ENCODE assay signal across 10 cellular contexts in genomic region chr12:8493084-8493483, GRCh38. TPM values are rescaled to one million over a fixed set of nuclear protein-coding genes. Genes with fewer than 3 reads are reported as not detected.
A peak's percentile ranks its signal among the peaks of the same experiment; 100 is the strongest.
DNase-seq lines count a peak whose midpoint lies in the region; ATAC-seq, FAIRE-seq and TF ChIP-seq lines count a peak whose summit lies in the region.
"Had no signal": no experiment of that assay in that cellular context is flagged by ENCODE, and none has a peak within 500 bp of the region (broad histone marks: within the 10 kb centered on the region; RNA-seq: fewer than 3 reads in every experiment).

No MANE protein-coding gene starts in this region.

- peaks cover 10% of the 10 kb centered on the region for H3K4me1 ChIP-seq in CD8-positive, alpha-beta T cell (ENCODE audit: insufficient read depth, low read length)

- CTCF ChIA-PET in CD8-positive, alpha-beta T cell (lab: Charles Lee) = interaction anchor here (1.5 kb wide), 1 partner anchor 51 kb away, joined by 5 read pairs; no protein-coding TSS in a partner anchor
- CTCF ChIA-PET in activated CD8-positive, alpha-beta T cell treated with anti-CD3 and anti-CD28 coated beads for 36 hours (lab: Charles Lee) = interaction anchor here (1.6 to 5.3 kb wide), 2 partner anchors 10 to 51 kb away, joined by 5 to 22 read pairs; no protein-coding TSS in a partner anchor

- H3K27ac ChIP-seq in CD8-positive, alpha-beta T cell (ENCODE audit: low read depth, low read length) = no peak overlapping the region

- H3K27me3 ChIP-seq in CD8-positive, alpha-beta T cell (ENCODE audit: insufficient read depth, low read length) = no peaks in the 10 kb centered on the region

- no peak overlapping the region for H3K4me3 ChIP-seq in CD8-positive, alpha-beta T cell (ENCODE audit: low read depth, low read length)

- no peaks in the 10 kb centered on the region for H3K36me3 ChIP-seq in CD8-positive, alpha-beta T cell (ENCODE audit: insufficient read depth, low read length)

- no peaks in the 10 kb centered on the region for H3K36me3 Mint-ChIP-seq in CD8-positive, alpha-beta T cell
- H3K36me3 Mint-ChIP-seq in activated CD8-positive, alpha-beta T cell treated with anti-CD3 and anti-CD28 coated beads for 36 hours (ENCODE audit: low read depth) = peaks cover 2% of the 10 kb centered on the region

- FAIRE-seq in RCC 7860 (lab: Jason Lieb, UNC) = no peak

- intact Hi-C loops in CD8-positive, alpha-beta T cell (cut with DNase I, micrococcal nuclease) = no loop called here
- intact Hi-C loops in activated CD8-positive, alpha-beta T cell treated with anti-CD3 and anti-CD28 coated beads for 36 hours (cut with micrococcal nuclease) = loop anchor here (2.0 kb wide), 1 partner anchor 156 kb away; no protein-coding TSS in a partner anchor

- H3K4me1 Mint-ChIP-seq in CD8-positive, alpha-beta T cell (ENCODE audit: low read depth) = peaks cover 16% of the 10 kb centered on the region
- H3K4me1 Mint-ChIP-seq in activated CD8-positive, alpha-beta T cell treated with anti-CD3 and anti-CD28 coated beads for 36 hours (ENCODE audit: low read depth) = peaks cover 28% of the 10 kb centered on the region

- POLR2A ChIA-PET in CD8-positive, alpha-beta T cell (lab: Charles Lee) = interaction anchor here (0.6 to 1.0 kb wide), 2 partner anchors 11 to 227 kb away, joined by 3 to 4 read pairs; no protein-coding TSS in a partner anchor
- POLR2A ChIA-PET in activated CD8-positive, alpha-beta T cell treated with anti-CD3 and anti-CD28 coated beads for 36 hours (lab: Charles Lee) = interaction anchor here (0.6 kb wide), 1 partner anchor 16 kb away, joined by 4 read pairs; no protein-coding TSS in a partner anchor

- H3K27me3 Mint-ChIP-seq in CD8-positive, alpha-beta T cell (ENCODE audit: low read depth) = no peaks in the 10 kb centered on the region
- peaks cover 11% of the 10 kb centered on the region for H3K27me3 Mint-ChIP-seq in activated CD8-positive, alpha-beta T cell treated with anti-CD3 and anti-CD28 coated beads for 36 hours

- no peaks in the 10 kb centered on the region for H3K9me3 ChIP-seq in CD8-positive, alpha-beta T cell (ENCODE audit: low read length)

- peak; percentile 88 for ATAC-seq in CD8-positive, alpha-beta T cell
- ATAC-seq in GM19452 (IDR thresholded peaks at IDR 0.05; ENCODE audit: unreplicated experiment) (peak; percentile 97), HG03432 (IDR thresholded peaks at IDR 0.05; ENCODE audit: unreplicated experiment) (peak; percentile 99)
- ATAC-seq in activated CD8-positive, alpha-beta T cell treated with anti-CD3 and anti-CD28 coated beads for 36 hours = peak; percentile 91

- peak in 5 of 7 experiments; percentile 10 to 47 (median 26) for DNase-seq in CD8-positive, alpha-beta T cell
- DNase-seq in activated CD8-positive, alpha-beta T cell treated with anti-CD3 and anti-CD28 coated beads for 36 hours = peak; percentile 82
- DNase-seq in stimulated activated CD4-positive, alpha-beta T cell treated with anti-CD3 and anti-CD28 coated beads, Interleukin-12 subunit alpha, Interleukin-12 subunit beta, amount 100 ng/mL, for 4 hours = peak; percentile 6
- no peak for DNase-seq in RCC 7860 (ENCODE audit: low spot score)
- DNase-seq in COLO829 (ENCODE audit: low spot score) = no peak
- no peak for DNase-seq in A172 (ENCODE audit: low spot score)

- peak overlapping the region; percentile 74 for H3K27ac Mint-ChIP-seq in CD8-positive, alpha-beta T cell
- peak overlapping the region; percentile 66 for H3K27ac Mint-ChIP-seq in activated CD8-positive, alpha-beta T cell treated with anti-CD3 and anti-CD28 coated beads for 36 hours

- H3K4me3 Mint-ChIP-seq in CD8-positive, alpha-beta T cell = no peak overlapping the region
- peak overlapping the region; percentile 2 for H3K4me3 Mint-ChIP-seq in activated CD8-positive, alpha-beta T cell treated with anti-CD3 and anti-CD28 coated beads for 36 hours

- no peak for TF ChIP-seq CTCF in CD8-positive, alpha-beta T cell (IDR thresholded peaks at IDR 0.05)
- no peak for TF ChIP-seq CTCF in activated CD8-positive, alpha-beta T cell treated with anti-CD3 and anti-CD28 coated beads for 36 hours (IDR thresholded peaks at IDR 0.05)

- peaks cover 2% of the 10 kb centered on the region for H3K9me3 Mint-ChIP-seq in CD8-positive, alpha-beta T cell
- H3K9me3 Mint-ChIP-seq in activated CD8-positive, alpha-beta T cell treated with anti-CD3 and anti-CD28 coated beads for 36 hours = no peaks in the 10 kb centered on the region

RNA-seq across cellular contexts. Expression of gene CLEC4D, which starts 20.2 kb away (rescaled TPM):
- total RNA-seq in CD8-positive, alpha-beta T cell = not detected
- not detected for total RNA-seq in activated CD8-positive, alpha-beta T cell treated with anti-CD3 and anti-CD28 coated beads for 36 hours
- total RNA-seq in A172 (2014; rRNA removed; shearing (Covaris generic)) = not detected in 2 replicates
- total RNA-seq: activated CD8-positive, alpha-beta memory T cell treated with anti-CD3 and anti-CD28 coated beads for 36 hours had no signal

RNA-seq across cellular contexts. Expression of gene CLEC6A, which starts 37.3 kb away (rescaled TPM):
- not detected for total RNA-seq in CD8-positive, alpha-beta T cell
- not detected for total RNA-seq in activated CD8-positive, alpha-beta T cell treated with anti-CD3 and anti-CD28 coated beads for 36 hours
- total RNA-seq in A172 (2014; rRNA removed; shearing (Covaris generic)) = not detected in 2 replicates
- total RNA-seq: activated CD8-positive, alpha-beta memory T cell treated with anti-CD3 and anti-CD28 coated beads for 36 hours; subcutaneous adipose tissue had no signal

RNA-seq across cellular contexts. Expression of gene CLEC4E, which starts 47.6 kb away (rescaled TPM):
- total RNA-seq in CD8-positive, alpha-beta T cell = not detected
- total RNA-seq in activated CD8-positive, alpha-beta T cell treated with anti-CD3 and anti-CD28 coated beads for 36 hours = not detected
- not detected in 2 replicates for total RNA-seq in A172 (2014; rRNA removed; shearing (Covaris generic))
- total RNA-seq: activated CD8-positive, alpha-beta memory T cell treated with anti-CD3 and anti-CD28 coated beads for 36 hours had no signal

Comparison
In these comparisons a context has a peak if more than half of its experiments do, and no peak if none do; other contexts are left out.
1. DNase-seq: peak in CD8-positive, alpha-beta T cell (5 of 7), activated CD8-positive, alpha-beta T cell treated with anti-CD3 and anti-CD28 coated beads for 36 hours (single experiment) and stimulated activated CD4-positive, alpha-beta T cell treated with anti-CD3 and anti-CD28 coated beads, Interleukin-12 subunit alpha, Interleukin-12 subunit beta, amount 100 ng/mL, for 4 hours (single experiment); none in RCC 7860 (single experiment), COLO829 (single experiment) and A172 (single experiment).
2. Peak in every context shown above with its lines, with median percentiles within 50 percentile points of each other: ATAC-seq.